In genomic region chrX:132490086-132490419, GRCh38 we compare ENCODE assay signal across 8 cellular contexts. TPM values are rescaled to one million over a fixed set of nuclear protein-coding genes. Genes with fewer than 3 reads are reported as not detected.
DNase-seq lines count a peak whose midpoint lies in the region; ATAC-seq and TF ChIP-seq lines count a peak whose summit lies in the region.

No MANE protein-coding gene starts in this region.

- H4K20me1 ChIP-seq in smooth muscle cell (ENCODE audit: low read depth) = no peaks in the 10 kb centered on the region

- H3K9me3 ChIP-seq in SJCRH30 (replicated peaks) (no peaks in the 10 kb centered on the region), smooth muscle cell (replicated peaks; ENCODE audit: low read depth) (no peaks in the 10 kb centered on the region)

- peak; percentile 1 to 6 for ATAC-seq in activated CD4-positive, CD25-positive, alpha-beta regulatory T cell treated with anti-CD3 and anti-CD28 coated beads, Interleukin-2, amount 50 U/mL, for 24 hours
- ATAC-seq in HG02938 (IDR thresholded peaks at IDR 0.05; ENCODE audit: unreplicated experiment) = peak; percentile 4

- H3K4me2 ChIP-seq in smooth muscle cell = peak overlapping the region; percentile 86

- no peak for DNase-seq in activated CD4-positive, CD25-positive, alpha-beta regulatory T cell treated with anti-CD3 and anti-CD28 coated beads, Interleukin-2, amount 50 U/mL, for 72 hours
- DNase-seq in SJCRH30 = no peak
- DNase-seq in foreskin fibroblast = no peak
- no peak for DNase-seq in smooth muscle cell (lab: John Stamatoyannopoulos, UW; ENCODE audit: unreplicated experiment)
- no peak for DNase-seq in stimulated activated CD8-positive, alpha-beta memory T cell treated with anti-CD3 and anti-CD28 coated beads, Interleukin-4, amount 100 ng/mL, for 48 hours
- no peak for DNase-seq in activated CD4-positive, alpha-beta T cell treated with anti-CD3 and anti-CD28 coated beads for 4 hours

- peak overlapping the region; percentile 84 for H3K4me3 ChIP-seq in SJCRH30
- peak overlapping the region; percentile 58 to 71 for H3K4me3 ChIP-seq in foreskin fibroblast (ENCODE audit: low read depth in 1 of 2, low read length in 2 of 2)
- peak overlapping the region; percentile 62 for H3K4me3 ChIP-seq in smooth muscle cell

- H3K4me1 ChIP-seq in SJCRH30 (peaks cover 5% of the 10 kb centered on the region; the same call in 1 of the 2 replicates), smooth muscle cell (ENCODE audit: low read depth) (no peaks in the 10 kb centered on the region)

- no peaks in the 10 kb centered on the region for H3F3A ChIP-seq in smooth muscle cell (ENCODE audit: low read depth)

- peak overlapping the region; percentile 83 for H2AFZ ChIP-seq in smooth muscle cell (ENCODE audit: low read depth)

- H3K27me3 ChIP-seq in SJCRH30 (no peaks in the 10 kb centered on the region), smooth muscle cell (ENCODE audit: low read depth) (no peaks in the 10 kb centered on the region)

- whole genome bisulfite sequencing in smooth muscle cell (ENCODE audit: low lambda C conversion rate) = 34% methylated on average over 11 of the region's 11 CpGs

- TF ChIP-seq CTCF in foreskin fibroblast (IDR thresholded peaks at IDR 0.05; ENCODE audit: low read depth, low read length) = no peak
- no peak for TF ChIP-seq CTCF in smooth muscle cell (IDR thresholded peaks at IDR 0.05; ENCODE audit: borderline replicate concordance, insufficient read depth, poor library complexity, severe bottlenecking)

- H3K27ac ChIP-seq in SJCRH30 (peak overlapping the region; percentile 92), smooth muscle cell (ENCODE audit: low read depth) (no peak overlapping the region)

- H3K36me3 ChIP-seq in SJCRH30 (no peaks in the 10 kb centered on the region), smooth muscle cell (ENCODE audit: low read depth) (no peaks in the 10 kb centered on the region)

- peaks cover 17% of the 10 kb centered on the region for H3K79me2 ChIP-seq in smooth muscle cell (ENCODE audit: low read depth)

- peak overlapping the region; percentile 37 for H3K9ac ChIP-seq in smooth muscle cell (ENCODE audit: low read depth)

RNA-seq across cellular contexts. Expression of gene MBNL3, which starts 1.2 kb away (rescaled TPM):
- 23.8 and 29.9 TPM in 2 replicates for total RNA-seq in SJCRH30 (2014; rRNA removed; shearing (Covaris generic))
- 49.0 and 72.9 TPM in 2 replicates for total RNA-seq in smooth muscle cell
- 11.6 and 15.7 TPM in 2 replicates for polyA plus RNA-seq in smooth muscle cell
